ENCODE assay signal across 12 cellular contexts in genomic region chr14:99660794-99661193, GRCh38. TPM values are rescaled to one million over a fixed set of nuclear protein-coding genes. Genes with fewer than 3 reads are reported as not detected.
"Had no signal": no experiment of that assay in that cellular context is flagged by ENCODE, and none has a peak within 500 bp of the region (broad histone marks: within the 10 kb centered on the region; RNA-seq: fewer than 3 reads in every experiment).

No MANE protein-coding gene starts in this region.

- H3K36me3 ChIP-seq: left ventricle myocardium inferior had no signal

- H3K9me3 ChIP-seq: body of pancreas, left ventricle myocardium inferior, sigmoid colon, testis had no signal

- ATAC-seq: body of pancreas; stimulated activated naive CD8-positive, alpha-beta T cell treated with anti-CD3 and anti-CD28 coated beads, Interleukin-15, amount 100 ng/mL, for 72 hours had no signal

- H3K4me3 ChIP-seq: body of pancreas, left ventricle myocardium inferior, testis had no signal

- H3K27ac ChIP-seq: body of pancreas, left ventricle myocardium inferior, sigmoid colon, testis had no signal

- DNase-seq: activated CD4-positive, alpha-beta T cell treated with anti-CD3 and anti-CD28 coated beads, Interleukin-2, amount 50 U/mL, for 1 hour; body of pancreas; central memory CD4-positive, alpha-beta T cell; erythroblast; left ventricle myocardium inferior; sigmoid colon; stimulated activated CD4-positive, alpha-beta T cell treated with anti-CD3 and anti-CD28 coated beads, Interleukin-4, amount 100 ng/mL, for 1 hour; stimulated activated naive CD8-positive, alpha-beta T cell treated with anti-CD3 and anti-CD28 coated beads, Interleukin-15, amount 100 ng/mL, for 72 hours; testis had no signal

- H3K27me3 ChIP-seq: testis had no signal

- FAIRE-seq: keratinocyte had no signal

RNA-seq across cellular contexts. Expression of gene HHIPL1, which starts 15.9 kb away (rescaled TPM):
- total RNA-seq: activated CD8-positive, alpha-beta memory T cell treated with anti-CD3 and anti-CD28 coated beads for 36 hours; activated T-helper 2 cell treated with anti-CD3 and anti-CD28 coated beads, Interferon-gamma antibody, Interleukin-2, Interleukin-4, amounts not matched to agents 10 μg/mL and 5 μg/mL and 100 μg/mL, durations not matched to agents 14 hours and 24 hours and 36 hours had no signal

RNA-seq across cellular contexts. Expression of gene CYP46A1, which starts 23.3 kb away (rescaled TPM):
- total RNA-seq: activated T-helper 2 cell treated with anti-CD3 and anti-CD28 coated beads, Interferon-gamma antibody, Interleukin-2, Interleukin-4, amounts not matched to agents 10 μg/mL and 5 μg/mL and 100 μg/mL, durations not matched to agents 14 hours and 24 hours and 36 hours had no signal
